9 cellular contexts compared by ENCODE assay signal in genomic region chr2:143282684-143283083, GRCh38.
DNase-seq lines count a peak whose midpoint lies in the region; ATAC-seq, FAIRE-seq and TF ChIP-seq lines count a peak whose summit lies in the region.
"Had no signal": no experiment of that assay in that cellular context is flagged by ENCODE, and none has a peak within 500 bp of the region (broad histone marks: within the 10 kb centered on the region; RNA-seq: fewer than 3 reads in every experiment).

No MANE protein-coding gene starts in this region.

- DNase-seq in CD1c-positive myeloid dendritic cell (ENCODE audit: extremely low spot score) = peak; percentile 24
- DNase-seq in GM18507 (ENCODE audit: extremely low spot score, insufficient read length, low read depth) = no peak
- peak; percentile 8 for DNase-seq in activated CD4-positive, alpha-beta T cell treated with anti-CD3 and anti-CD28 coated beads, Interleukin-2, amount 50 U/mL, for 1 hour
- peak; percentile 22 for DNase-seq in iPS-NIHi11 (ENCODE audit: low spot score)
- DNase-seq in omental fat pad (ENCODE audit: low spot score) = no peak
- DNase-seq in NCI-H2227 (lab: John Stamatoyannopoulos, UW; ENCODE audit: unreplicated experiment) = no peak
- no peak for DNase-seq in D341Med (ENCODE audit: low spot score)
- DNase-seq: NCI-H2171 had no signal

- TF ChIP-seq CTCF in omental fat pad (IDR thresholded peaks at IDR 0.05) = no peak

- peak; percentile 41 for FAIRE-seq in GM18507 (lab: Jason Lieb, UNC)

- ATAC-seq in omental fat pad (ENCODE audit: low FRiP score) (no peak), GM21723 (IDR thresholded peaks at IDR 0.05; ENCODE audit: unreplicated experiment) (no peak)

Comparison
In these comparisons a context has a peak if more than half of its experiments do, and no peak if none do; other contexts are left out.
1. DNase-seq: peak in CD1c-positive myeloid dendritic cell (single experiment), activated CD4-positive, alpha-beta T cell treated with anti-CD3 and anti-CD28 coated beads, Interleukin-2, amount 50 U/mL, for 1 hour (single experiment) and iPS-NIHi11 (single experiment); none in GM18507 (single experiment), omental fat pad (single experiment), NCI-H2227 (single experiment) and D341Med (single experiment).